Comparison of ENCODE assay signal across 8 cellular contexts in the genomic region with DNA sequence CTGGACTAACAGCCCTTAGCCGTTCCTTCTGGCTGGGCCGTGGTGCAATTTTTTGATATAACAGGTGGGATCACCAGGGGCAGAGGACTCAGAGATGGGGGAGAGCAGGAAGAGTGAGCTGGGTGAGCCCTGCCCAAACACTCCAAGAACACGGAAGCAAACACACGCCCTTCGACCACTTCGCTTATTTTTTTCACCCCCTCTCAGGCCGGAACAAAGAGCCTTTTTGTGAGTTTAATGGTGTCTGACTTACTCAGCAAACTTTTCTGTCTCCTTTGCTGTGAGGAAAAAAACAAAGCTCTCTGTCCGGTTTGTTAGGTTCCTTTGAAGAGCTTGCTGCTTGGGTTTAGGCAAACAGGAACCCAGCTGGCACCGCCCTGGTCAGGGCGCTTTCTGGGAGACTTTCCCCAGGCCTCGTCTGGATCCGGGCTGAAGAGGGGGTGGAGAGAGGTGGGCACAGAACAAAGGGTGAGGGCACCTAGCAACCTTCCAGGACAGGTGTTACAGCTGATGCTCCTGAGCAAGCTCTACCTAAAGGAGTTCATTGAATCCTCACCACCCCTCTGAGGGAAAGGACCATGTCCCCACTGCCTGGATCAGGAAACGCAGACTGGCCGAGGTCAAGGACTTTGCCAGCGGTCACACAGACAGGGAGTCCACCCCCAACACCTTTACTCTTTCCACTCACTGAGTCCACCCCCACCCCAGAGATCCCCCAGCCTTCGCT. TPM values are rescaled to one million over a fixed set of nuclear protein-coding genes. Genes with fewer than 3 reads are reported as not detected.
DNase-seq lines count a peak whose midpoint lies in the region; ATAC-seq and TF ChIP-seq lines count a peak whose summit lies in the region.

No MANE protein-coding gene starts in this region.

- ATAC-seq in mucosa of descending colon: peak; percentile 51
- no peak for ATAC-seq in HG03457 (IDR thresholded peaks at IDR 0.05; ENCODE audit: unreplicated experiment)
- no peak for ATAC-seq in HG03025 (IDR thresholded peaks at IDR 0.05; ENCODE audit: low FRiP score, unreplicated experiment)
- no peak for ATAC-seq in GM18870 (IDR thresholded peaks at IDR 0.05; ENCODE audit: unreplicated experiment)

- H3K9me3 ChIP-seq in colonic mucosa: no peaks in the 10 kb centered on the region
- no peaks in the 10 kb centered on the region for H3K9me3 ChIP-seq in mucosa of descending colon

- intact Hi-C loops in colonic mucosa (cut with DNase I) (loop anchor here (5.0 kb wide), 1 partner anchor 101 kb away; no protein-coding TSS in a partner anchor), mucosa of descending colon (cut with DNase I, micrococcal nuclease) (loop anchor here in 1 of 2 donors (5.0 kb wide), 1 partner anchor 101 kb away; no protein-coding TSS in a partner anchor)

- no peaks in the 10 kb centered on the region for H3K27me3 ChIP-seq in colonic mucosa

- H3K36me3 ChIP-seq in colonic mucosa (no peaks in the 10 kb centered on the region), mucosa of descending colon (ENCODE audit: low read depth) (no peaks in the 10 kb centered on the region)

- peaks cover 36% of the 10 kb centered on the region for H3K4me1 ChIP-seq in colonic mucosa
- peaks cover 66% of the 10 kb centered on the region for H3K4me1 ChIP-seq in mucosa of descending colon (ENCODE audit: low read depth)

- DNase-seq in A172 (ENCODE audit: low spot score): peak; percentile 50
- peak; percentile 73 for DNase-seq in NCI-H2029 treated with DMSO at 0.1 percent for 48 hours (lab: John Stamatoyannopoulos, UW)
- peak; percentile 73 for DNase-seq in colonic mucosa
- DNase-seq in mucosa of descending colon: peak; percentile 66 to 73 (median 67)
- no peak for DNase-seq in activated CD4-positive, alpha-beta T cell treated with anti-CD3 and anti-CD28 coated beads, Interleukin-2, amount 50 U/mL, for 48 hours

- TF ChIP-seq CTCF in colonic mucosa (IDR thresholded peaks at IDR 0.05) (no peak), mucosa of descending colon (IDR thresholded peaks at IDR 0.05) (no peak)

- peak overlapping the region; percentile 48 to 92 for H3K9ac ChIP-seq in colonic mucosa (ENCODE audit: low read depth in 2 of 2, low read length in 2 of 2)

- peak overlapping the region; percentile 93 for H3K27ac ChIP-seq in colonic mucosa

- H3K4me3 ChIP-seq in colonic mucosa (no peak overlapping the region), mucosa of descending colon (no peak overlapping the region)

RNA-seq across cellular contexts. Expression of gene CALML3, which starts 23.3 kb away (rescaled TPM):
- not detected in 2 replicates for total RNA-seq in A172 (2014; rRNA removed; shearing (Covaris generic))
- total RNA-seq in colonic mucosa: under 1 TPM; 0.11 to 0.40 TPM
- under 1 TPM in 2 of 3 donors, not detected in 1; 0.09 to 0.17 TPM for total RNA-seq in mucosa of descending colon

RNA-seq across cellular contexts. Expression of gene CALML5, which starts 48.7 kb away (rescaled TPM):
- not detected in 2 replicates for total RNA-seq in A172 (2014; rRNA removed; shearing (Covaris generic))
- total RNA-seq in colonic mucosa (not detected), mucosa of descending colon (not detected)

Comparison
In these comparisons a context has a peak if more than half of its experiments do, and no peak if none do; other contexts are left out.
1. DNase-seq: peak in A172 (single experiment), NCI-H2029 treated with DMSO at 0.1 percent for 48 hours (single experiment), colonic mucosa (single experiment) and mucosa of descending colon (3 of 3); none in activated CD4-positive, alpha-beta T cell treated with anti-CD3 and anti-CD28 coated beads, Interleukin-2, amount 50 U/mL, for 48 hours (0 of 2).